In genomic region chr10:68365611-68366010, GRCh38 we compare ENCODE assay signal across 1 cellular context.
TF ChIP-seq lines count a peak whose summit lies in the region.

No MANE protein-coding gene starts in this region.

TF ChIP-seq in GM12878, 131 proteins besides CTCF, POLR2A, EP300 and RAD21:
- no peak for TF ChIP-seq USF1 (IDR thresholded peaks at IDR 0.05; ENCODE audit: borderline replicate concordance, extremely low read length, insufficient read depth, low read depth, low read length)
- TF ChIP-seq JUNB (IDR thresholded peaks at IDR 0.05) = no peak
- TF ChIP-seq SREBF2 (IDR thresholded peaks at IDR 0.05; ENCODE audit: low read length) = no peak
- no peak for TF ChIP-seq MEF2B (IDR thresholded peaks at IDR 0.05; ENCODE audit: partially characterized antibody, poor library complexity, severe bottlenecking)
- TF ChIP-seq ESRRA (IDR thresholded peaks at IDR 0.05; ENCODE audit: low read length) = no peak
- no peak for TF ChIP-seq ZBTB33 (IDR thresholded peaks at IDR 0.05)
- TF ChIP-seq FOXM1 (IDR thresholded peaks at IDR 0.05; ENCODE audit: low read depth, low read length) = no peak
- no peak for TF ChIP-seq ZBED1 (IDR thresholded peaks at IDR 0.05; ENCODE audit: borderline replicate concordance)
